29 cellular contexts compared by ENCODE assay signal in the genomic region with DNA sequence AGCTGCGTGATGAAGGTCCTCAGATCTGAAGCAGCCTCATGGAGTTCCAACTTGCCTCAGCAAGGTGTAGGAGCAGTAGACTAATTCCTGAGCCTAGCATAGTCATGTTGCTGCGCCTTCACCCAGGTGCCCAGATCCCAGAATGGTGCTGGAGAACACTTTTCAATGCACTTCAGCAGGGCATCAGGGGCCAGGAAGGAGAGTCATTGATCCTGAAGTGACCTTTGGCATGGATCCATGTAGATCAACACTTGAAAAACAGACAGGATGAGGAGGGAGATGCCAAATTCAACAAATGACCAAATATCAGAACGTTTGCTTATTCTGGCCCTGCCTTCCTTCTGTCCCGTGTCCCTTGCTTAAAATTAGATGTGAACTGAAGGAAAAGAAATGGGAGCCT.
A peak's percentile ranks its signal among the peaks of the same experiment; 100 is the strongest.
DNase-seq lines count a peak whose midpoint lies in the region; ATAC-seq, FAIRE-seq and TF ChIP-seq lines count a peak whose summit lies in the region.
"Had no signal": no experiment of that assay in that cellular context is flagged by ENCODE, and none has a peak within 500 bp of the region (broad histone marks: within the 10 kb centered on the region; RNA-seq: fewer than 3 reads in every experiment).

No MANE protein-coding gene starts in this region.

- no peaks in the 10 kb centered on the region for H3K9me3 Mint-ChIP-seq in Calu3 (ENCODE audit: low read depth, unreplicated experiment)
- H3K9me3 Mint-ChIP-seq: activated CD4-positive, alpha-beta T cell treated with anti-CD3 and anti-CD28 coated beads, Interleukin-2, amount 10 ng/mL, durations not matched to agents 7 days and 5 days; activated naive CD4-positive, alpha-beta T cell treated with anti-CD3 and anti-CD28 coated beads, Interleukin-2, amount 10 ng/mL, durations not matched to agents 7 days and 5 days; CD4-positive, CD25-positive, alpha-beta regulatory T cell; endodermal cell; GM23338; T-helper 2 cell treated with Interferon-gamma antibody and Interleukin-4, amounts not matched to agents 5 μg/mL and 100 μg/mL, for 36 hours had no signal

- DNase-seq in DMS53 treated with DMSO at 0.1 percent for 48 hours (lab: John Stamatoyannopoulos, UW; ENCODE audit: unreplicated experiment) (peak; percentile 72), NCI-H2029 treated with DMSO at 0.1 percent for 48 hours (lab: John Stamatoyannopoulos, UW) (peak; percentile 90), dermis microvascular lymphatic vessel endothelial cell (ENCODE audit: low read depth in 2 of 2) (peak; percentile 67 to 91), pancreas (peak in 3 of 6 donors; percentile 17 to 38 (median 23)), Calu3 (no peak), HUDEP-2 (lab: John Stamatoyannopoulos, UW; ENCODE audit: unreplicated experiment in 76 of 76) (no peak), caudate nucleus (lab: John Stamatoyannopoulos, UW) (no peak)
- DNase-seq: activated CD4-positive, alpha-beta T cell treated with anti-CD3 and anti-CD28 coated beads, Interleukin-2, amount 10 ng/mL, durations not matched to agents 7 days and 5 days; activated naive CD4-positive, alpha-beta T cell treated with anti-CD3 and anti-CD28 coated beads, Interleukin-2, amount 10 ng/mL, durations not matched to agents 7 days and 5 days; activated T-cell treated with anti-CD3 and anti-CD28 coated beads, Interleukin-2, amount 50 U/mL, for 72 hours; amygdala; CD4-positive, CD25-positive, alpha-beta regulatory T cell; cortex of kidney; endodermal cell; esophagus squamous epithelium; NCI-H1105; NCI-H2081 treated with DMSO at 0.1 percent for 48 hours; NCI-H226; OCI-M1; tibial artery; WERI-Rb-1 had no signal

- no peaks in the 10 kb centered on the region for H3K27me3 ChIP-seq in pancreas
- H3K27me3 ChIP-seq: cardiac muscle cell, esophagus squamous epithelium, gastroesophageal sphincter, hepatocyte, tibial artery had no signal

- no peaks in the 10 kb centered on the region for H3K27me3 Mint-ChIP-seq in Calu3 (ENCODE audit: unreplicated experiment)
- H3K27me3 Mint-ChIP-seq: activated CD4-positive, alpha-beta T cell treated with anti-CD3 and anti-CD28 coated beads, Interleukin-2, amount 10 ng/mL, durations not matched to agents 7 days and 5 days; CD4-positive, CD25-positive, alpha-beta regulatory T cell had no signal

- no TSS peak for BruUV-seq in Calu3 (replicated peaks; lab: Mats Ljungman, UMichigan)

- H3K4me3 Mint-ChIP-seq in Calu3 (ENCODE audit: low read depth, unreplicated experiment), result no peak overlapping the region
- H3K4me3 Mint-ChIP-seq: activated CD4-positive, alpha-beta T cell treated with anti-CD3 and anti-CD28 coated beads, Interleukin-2, amount 10 ng/mL, durations not matched to agents 7 days and 5 days; activated naive CD4-positive, alpha-beta T cell treated with anti-CD3 and anti-CD28 coated beads, Interleukin-2, amount 10 ng/mL, durations not matched to agents 7 days and 5 days; activated T-cell treated with anti-CD3 and anti-CD28 coated beads, Interleukin-2, amount 50 U/mL, for 72 hours; CD4-positive, CD25-positive, alpha-beta regulatory T cell; endodermal cell; GM23338; T-helper 2 cell treated with Interferon-gamma antibody and Interleukin-4, amounts not matched to agents 5 μg/mL and 100 μg/mL, for 36 hours had no signal

- 52 to 54% methylated on average over 4 of the region's 4 CpGs for WGBS in pancreas, 2 donors

- H3K27ac ChIP-seq in pancreas (no peak overlapping the region), caudate nucleus (ENCODE audit: low read depth, low read length) (no peak overlapping the region)
- H3K27ac ChIP-seq: cardiac muscle cell, esophagus squamous epithelium, gastroesophageal sphincter, hepatocyte, prostate gland, skin epidermis, tibial artery, WERI-Rb-1 had no signal

- intact Hi-C loops in pancreas (cut with DNase I), result no loop called here
- intact Hi-C loops in Calu3 (cut with micrococcal nuclease; ENCODE audit: unreplicated experiment), result no loop called here

- ATAC-seq in pancreas (peak in 3 of 4 donors; percentile 35 to 84 (median 78)), GM21381 (IDR thresholded peaks at IDR 0.05; ENCODE audit: unreplicated experiment) (no peak)
- ATAC-seq: activated T-cell treated with anti-CD3 and anti-CD28 coated beads, Interleukin-2, amount 50 U/mL, for 72 hours; gastroesophageal sphincter; GM23338 had no signal

- H3K4me1 ChIP-seq in pancreas, result peaks cover 0 to 16% (median 15%) of the 10 kb centered on the region in 3 donors
- H3K4me1 ChIP-seq: esophagus squamous epithelium, gastroesophageal sphincter, prostate gland had no signal

- H3K4me1 Mint-ChIP-seq in Calu3 (ENCODE audit: low read depth, unreplicated experiment), result no peaks in the 10 kb centered on the region
- H3K4me1 Mint-ChIP-seq: activated CD4-positive, alpha-beta T cell treated with anti-CD3 and anti-CD28 coated beads, Interleukin-2, amount 10 ng/mL, durations not matched to agents 7 days and 5 days; activated naive CD4-positive, alpha-beta T cell treated with anti-CD3 and anti-CD28 coated beads, Interleukin-2, amount 10 ng/mL, durations not matched to agents 7 days and 5 days; CD4-positive, CD25-positive, alpha-beta regulatory T cell had no signal

- TF ChIP-seq CTCF in pancreas (IDR thresholded peaks at IDR 0.05) (no peak), Calu3 (IDR thresholded peaks at IDR 0.05; ENCODE audit: unreplicated experiment) (no peak)

- H3K36me3 Mint-ChIP-seq in Calu3 (ENCODE audit: insufficient read depth, unreplicated experiment), result no peaks in the 10 kb centered on the region
- H3K36me3 Mint-ChIP-seq: activated naive CD4-positive, alpha-beta T cell treated with anti-CD3 and anti-CD28 coated beads, Interleukin-2, amount 10 ng/mL, durations not matched to agents 7 days and 5 days had no signal

- no peak for FAIRE-seq in pancreas (lab: Jason Lieb, UNC)

- H3K4me3 ChIP-seq in pancreas, result no peak overlapping the region
- H3K4me3 ChIP-seq: cardiac muscle cell, esophagus squamous epithelium, gastroesophageal sphincter, GM23338, hepatocyte, prostate gland, skin epidermis, tibial artery had no signal

- CTCF ChIA-PET in Calu3 (lab: Charles Lee), result no interaction called here

- no peaks in the 10 kb centered on the region for H3K9me3 ChIP-seq in pancreas
- H3K9me3 ChIP-seq: esophagus squamous epithelium, gastroesophageal sphincter, prostate gland had no signal

- no peaks in the 10 kb centered on the region for H3K36me3 ChIP-seq in pancreas
- H3K36me3 ChIP-seq: cardiac muscle cell, esophagus squamous epithelium, gastroesophageal sphincter, prostate gland, tibial artery, WERI-Rb-1 had no signal

- no peak overlapping the region for H3K27ac Mint-ChIP-seq in Calu3 (ENCODE audit: unreplicated experiment)
- H3K27ac Mint-ChIP-seq: activated CD4-positive, alpha-beta T cell treated with anti-CD3 and anti-CD28 coated beads, Interleukin-2, amount 10 ng/mL, durations not matched to agents 7 days and 5 days; activated naive CD4-positive, alpha-beta T cell treated with anti-CD3 and anti-CD28 coated beads, Interleukin-2, amount 10 ng/mL, durations not matched to agents 7 days and 5 days; activated T-cell treated with anti-CD3 and anti-CD28 coated beads, Interleukin-2, amount 50 U/mL, for 72 hours; endodermal cell; GM23338; T-helper 2 cell treated with Interferon-gamma antibody and Interleukin-4, amounts not matched to agents 5 μg/mL and 100 μg/mL, for 36 hours had no signal

Comparison
In these comparisons a context has a peak if more than half of its experiments do, and no peak if none do; other contexts are left out.
1. DNase-seq: peak in DMS53 treated with DMSO at 0.1 percent for 48 hours (single experiment), NCI-H2029 treated with DMSO at 0.1 percent for 48 hours (single experiment) and dermis microvascular lymphatic vessel endothelial cell (2 of 2); none in Calu3 (single experiment), HUDEP-2 (0 of 76) and caudate nucleus (0 of 61).